24 cellular contexts compared by ENCODE assay signal in the genomic region with DNA sequence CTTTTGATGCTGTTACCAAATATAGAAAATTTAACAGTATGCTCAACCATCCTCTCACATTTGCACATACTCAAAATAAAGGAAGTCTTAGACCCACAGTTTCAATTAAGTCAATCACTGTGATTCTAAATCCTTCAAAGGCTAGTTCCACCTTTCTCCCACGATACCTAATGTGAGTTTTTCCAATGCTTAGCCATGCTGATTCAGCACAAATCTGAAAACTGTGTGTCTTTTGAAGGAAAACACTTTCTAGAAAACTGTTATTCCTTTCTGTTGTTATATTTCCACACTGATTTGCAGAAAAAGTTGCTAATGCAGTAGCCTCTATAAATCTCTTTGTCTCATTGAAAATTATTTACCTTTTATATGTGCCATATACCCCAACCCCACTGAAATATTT.
A peak's percentile ranks its signal among the peaks of the same experiment; 100 is the strongest.
DNase-seq lines count a peak whose midpoint lies in the region; ATAC-seq, FAIRE-seq and TF ChIP-seq lines count a peak whose summit lies in the region.
"Had no signal": no experiment of that assay in that cellular context is flagged by ENCODE, and none has a peak within 500 bp of the region (broad histone marks: within the 10 kb centered on the region; RNA-seq: fewer than 3 reads in every experiment).

No MANE protein-coding gene starts in this region.

- no peak overlapping the region for H3K23ac ChIP-seq in IMR-90 (ENCODE audit: low read depth, low read length)
- H3K23ac ChIP-seq in H1 (ENCODE audit: insufficient read length), result no peak overlapping the region

- no peak for TF ChIP-seq EP300 in A549 (IDR thresholded peaks at IDR 0.05)
- no peak for TF ChIP-seq EP300 in H1 (IDR thresholded peaks at IDR 0.05; ENCODE audit: borderline replicate concordance in 1 of 2, low read depth in 2 of 2, low read length in 2 of 2)
- no peak for TF ChIP-seq EP300 in esophagus muscularis mucosa (IDR thresholded peaks at IDR 0.05)

- H3K27ac ChIP-seq in A549 (no peak overlapping the region), DND-41 (ENCODE audit: low read length) (no peak overlapping the region), IMR-90 (ENCODE audit: insufficient read depth, low read length) (no peak overlapping the region), H1 (ENCODE audit: low read depth, low read length) (no peak overlapping the region), esophagus muscularis mucosa (replicated peaks in 1 of 4) (no peak overlapping the region)
- H3K27ac ChIP-seq in effector memory CD4-positive, alpha-beta T cell (ENCODE audit: insufficient read depth, low read length, poor library complexity, severe bottlenecking), result no peak overlapping the region
- H3K27ac ChIP-seq: BLaER1 treated with 17β-estradiol and CSF1 and Interleukin-3, amounts not matched to agents 10 nM and 100 nM; C4-2B had no signal

- dilution Hi-C loops in IMR-90 (cut with HindIII; ENCODE audit: low sequenced_read_pairs, unreplicated experiment), result no loop called here

- H2AFZ ChIP-seq in DND-41 (ENCODE audit: low read depth, low read length) (peak overlapping the region; percentile 19; the same call in 1 of the 2 replicates), IMR-90 (replicated peaks; ENCODE audit: low read length, poor library complexity) (no peak overlapping the region), H1 (ENCODE audit: low read length) (no peak overlapping the region)

- 22% methylated on average over 1 of the region's 1 CpG for WGBS in A549 (ENCODE audit: missing lambda C conversion rate)
- WGBS in IMR-90 (ENCODE audit: extremely low coverage in 2 of 2, insufficient read length in 1 of 2), 2 experiments, result no CpG with 5 or more reads among the region's 1 CpG
- 44% methylated on average over 1 of the region's 1 CpG; no CpG with 5 or more reads in 1 of the 2 experiments for WGBS in H1 (ENCODE audit: extremely low coverage in 1 of 2, insufficient coverage in 1 of 2, insufficient read length in 1 of 2, insufficient replicate concordance in 2 of 2, low coverage in 1 of 2, low lambda C conversion rate in 2 of 2, missing lambda C conversion rate in 1 of 2), 2 experiments
- WGBS in esophagus muscularis mucosa, result 28% methylated on average over 1 of the region's 1 CpG

- in situ Hi-C loops in IMR-90 (cut with MboI; ENCODE audit: low sequenced_read_pairs) (no loop called here), G401 (cut with HindIII; ENCODE audit: low sequenced_read_pairs) (no loop called here)

- FAIRE-seq in A549 (lab: Jason Lieb, UNC), result no peak
- no peak for FAIRE-seq in H1 (lab: Jason Lieb, UNC)
- FAIRE-seq: A204.1, GM12878, GM12892, GM18507 had no signal

- H2AK5ac ChIP-seq in IMR-90 (ENCODE audit: low read depth, low read length) (no peak overlapping the region), H1 (ENCODE audit: low read depth, low read length) (no peak overlapping the region)

- no peaks in the 10 kb centered on the region for H3K27me3 ChIP-seq in DND-41 (ENCODE audit: insufficient read depth, low read length, poor library complexity)
- no peaks in the 10 kb centered on the region for H3K27me3 ChIP-seq in IMR-90 (ENCODE audit: control insufficient read depth, insufficient read depth, low read length)
- H3K27me3 ChIP-seq in H1 (replicated peaks in 1 of 4; ENCODE audit: control insufficient read depth in 3 of 4, extremely low read depth in 1 of 4, insufficient read depth in 3 of 4, low read length in 3 of 4), result no peaks in the 10 kb centered on the region
- no peaks in the 10 kb centered on the region for H3K27me3 ChIP-seq in esophagus muscularis mucosa
- no peaks in the 10 kb centered on the region for H3K27me3 ChIP-seq in effector memory CD4-positive, alpha-beta T cell (replicated peaks; ENCODE audit: control insufficient read depth, insufficient read depth, low read length, poor library complexity, severe bottlenecking)
- H3K27me3 ChIP-seq: BLaER1 treated with 17β-estradiol and CSF1 and Interleukin-3, amounts not matched to agents 10 nM and 100 nM had no signal

- H3K14ac ChIP-seq in IMR-90 (replicated peaks; ENCODE audit: low read depth, low read length) (no peak overlapping the region), H1 (ENCODE audit: insufficient read length) (no peak overlapping the region)

- DNase-seq in A549 (ENCODE audit: low read depth in 1 of 2, low spot score in 1 of 2) (no peak), DND-41 (no peak), IMR-90 (no peak), H1 (ENCODE audit: low read depth in 1 of 2, low spot score in 2 of 2) (no peak), esophagus muscularis mucosa (ENCODE audit: extremely low spot score) (no peak), G401 (ENCODE audit: low spot score) (no peak)
- no peak for DNase-seq in effector memory CD4-positive, alpha-beta T cell
- DNase-seq: 8988T; AML-193; Caco-2; Calu3; CD4-positive, alpha-beta T cell; CD8-positive, alpha-beta T cell; DMS 273 treated with DMSO at 0.1 percent for 48 hours; DMS153; DMS53; DMS79; GDM1 had no signal

- H4K20me1 ChIP-seq in DND-41 (ENCODE audit: insufficient read depth, low read length) (no peaks in the 10 kb centered on the region), IMR-90 (ENCODE audit: insufficient read depth, low read length) (no peaks in the 10 kb centered on the region), H1 (replicated peaks in 1 of 2; ENCODE audit: control insufficient read depth in 1 of 2, insufficient read depth in 2 of 2, low read length in 2 of 2) (no peaks in the 10 kb centered on the region)
- H4K20me1 ChIP-seq: BLaER1 treated with 17β-estradiol and CSF1 and Interleukin-3, amounts not matched to agents 10 nM and 100 nM had no signal

- no peaks in the 10 kb centered on the region for H3K36me3 ChIP-seq in DND-41 (ENCODE audit: insufficient read depth, low read length)
- H3K36me3 ChIP-seq in IMR-90 (ENCODE audit: control insufficient read depth, insufficient read depth, low read length), result no peaks in the 10 kb centered on the region
- no peaks in the 10 kb centered on the region for H3K36me3 ChIP-seq in H1 (ENCODE audit: control insufficient read depth in 2 of 4, insufficient read depth in 4 of 4, low read length in 3 of 4)
- H3K36me3 ChIP-seq in esophagus muscularis mucosa, result no peaks in the 10 kb centered on the region
- no peaks in the 10 kb centered on the region for H3K36me3 ChIP-seq in effector memory CD4-positive, alpha-beta T cell (ENCODE audit: control insufficient read depth, insufficient read depth, low read length)
- H3K36me3 ChIP-seq: BLaER1 treated with 17β-estradiol and CSF1 and Interleukin-3, amounts not matched to agents 10 nM and 100 nM had no signal

- H3K9me3 ChIP-seq in A549, result no peaks in the 10 kb centered on the region
- H3K9me3 ChIP-seq in DND-41 (ENCODE audit: insufficient read depth, low read length, severe bottlenecking), result peaks cover 6% of the 10 kb centered on the region
- H3K9me3 ChIP-seq in IMR-90 (ENCODE audit: control insufficient read depth, insufficient read depth, low read length), result no peaks in the 10 kb centered on the region
- H3K9me3 ChIP-seq in H1 (ENCODE audit: insufficient read depth in 2 of 2, low read depth in 1 of 2, low read length in 1 of 2), result peaks cover 0 to 12% of the 10 kb centered on the region in 2 experiments; a peak in 1 of 4 replicates
- no peaks in the 10 kb centered on the region for H3K9me3 ChIP-seq in esophagus muscularis mucosa
- no peaks in the 10 kb centered on the region for H3K9me3 ChIP-seq in effector memory CD4-positive, alpha-beta T cell (ENCODE audit: control insufficient read depth, low read length)
- H3K9me3 ChIP-seq: Caco-2 had no signal

- no peak overlapping the region for H3K4me2 ChIP-seq in A549
- no peak overlapping the region for H3K4me2 ChIP-seq in DND-41 (ENCODE audit: insufficient read depth, low read length)
- no peak overlapping the region for H3K4me2 ChIP-seq in IMR-90 (ENCODE audit: low read depth, low read length)
- H3K4me2 ChIP-seq in H1 (ENCODE audit: insufficient read depth in 1 of 2, low read depth in 2 of 2, low read length in 2 of 2), result no peak overlapping the region
- H3K4me2 ChIP-seq: BLaER1 treated with 17β-estradiol and CSF1 and Interleukin-3, amounts not matched to agents 10 nM and 100 nM had no signal

- no peak for TF ChIP-seq CTCF in A549 (IDR thresholded peaks at IDR 0.05)
- TF ChIP-seq CTCF in DND-41 (IDR thresholded peaks at IDR 0.05; ENCODE audit: borderline replicate concordance, extremely low read depth, low read length, poor library complexity, severe bottlenecking), result no peak
- TF ChIP-seq CTCF in IMR-90 (conservative IDR thresholded peaks at IDR 0.05; ENCODE audit: low read depth, low read length), result no peak
- no peak for TF ChIP-seq CTCF in H1 (IDR thresholded peaks at IDR 0.05; ENCODE audit: control extremely low read depth in 1 of 3, insufficient read depth in 1 of 3, low read depth in 1 of 3, low read length in 3 of 3)
- no peak for TF ChIP-seq CTCF in esophagus muscularis mucosa (IDR thresholded peaks at IDR 0.05)

- H4K8ac ChIP-seq in IMR-90 (ENCODE audit: low read depth in 2 of 2, low read length in 2 of 2) (no peak overlapping the region), H1 (ENCODE audit: extremely low read depth, insufficient read depth, low read length) (no peak overlapping the region)

- H3K4ac ChIP-seq in IMR-90 (ENCODE audit: low read depth, low read length) (no peak overlapping the region), H1 (replicated peaks; ENCODE audit: insufficient read length, low read depth, low read length) (no peak overlapping the region)

- CTCF ChIA-PET in A549 (lab: Yijun Ruan, JAX) (no interaction called here), IMR-90 (lab: Yijun Ruan, JAX) (no interaction called here), H1 (lab: Charles Lee; ENCODE audit: partially characterized antibody) (interaction anchor here (0.7 kb wide), 1 partner anchor 746 kb away, joined by 3 read pairs; no protein-coding TSS in a partner anchor)

- H2AK9ac ChIP-seq in IMR-90 (replicated peaks; ENCODE audit: low read depth, low read length, poor library complexity), result no peak overlapping the region

- H2BK15ac ChIP-seq in IMR-90 (ENCODE audit: low read depth, low read length), result no peak overlapping the region
- no peak overlapping the region for H2BK15ac ChIP-seq in H1 (ENCODE audit: low read length)

- H2BK20ac ChIP-seq in IMR-90 (ENCODE audit: low read depth, low read length), result no peak overlapping the region
- no peak overlapping the region for H2BK20ac ChIP-seq in H1 (ENCODE audit: low read length)

- BruUV-seq in IMR-90 (replicated peaks; lab: Mats Ljungman, UMichigan), result no TSS peak

- H3K4me3 ChIP-seq in A549 (no peak overlapping the region), DND-41 (ENCODE audit: low read depth in 1 of 2, low read length in 2 of 2) (no peak overlapping the region), IMR-90 (ENCODE audit: insufficient read depth, low read depth, low read length) (no peak overlapping the region), H1 (ENCODE audit: extremely low read depth in 1 of 4, insufficient read depth in 2 of 4, low read depth in 3 of 4, low read length in 4 of 4) (no peak overlapping the region), esophagus muscularis mucosa (no peak overlapping the region)
- no peak overlapping the region for H3K4me3 ChIP-seq in effector memory CD4-positive, alpha-beta T cell (ENCODE audit: insufficient read depth, low read depth, low read length, poor library complexity, severe bottlenecking)
- H3K4me3 ChIP-seq: BLaER1 treated with 17β-estradiol and CSF1 and Interleukin-3, amounts not matched to agents 10 nM and 100 nM; GM12878 had no signal

- H3K23me2 ChIP-seq in H1 (ENCODE audit: low read depth, low read length), result no peaks in the 10 kb centered on the region

- H4K91ac ChIP-seq in IMR-90 (ENCODE audit: insufficient read depth, low read depth, low read length) (no peak overlapping the region), H1 (replicated peaks; ENCODE audit: insufficient read length, low read length) (no peak overlapping the region)

- no peak for TF ChIP-seq POLR2A in A549 (IDR thresholded peaks at IDR 0.05; ENCODE audit: low read length)
- TF ChIP-seq POLR2A in IMR-90 (IDR thresholded peaks at IDR 0.05; ENCODE audit: low read depth, low read length), result no peak
- TF ChIP-seq POLR2A in H1 (IDR thresholded peaks at IDR 0.05; ENCODE audit: control extremely low read depth in 1 of 2, low read depth in 2 of 2, low read length in 2 of 2), result no peak
- TF ChIP-seq POLR2A in esophagus muscularis mucosa (IDR thresholded peaks at IDR 0.05; ENCODE audit: low read depth), result no peak

- no peak for TF ChIP-seq RAD21 in A549 (conservative IDR thresholded peaks at IDR 0.05 in 1 of 2, IDR thresholded peaks at IDR 0.05 in 1 of 2)
- no peak for TF ChIP-seq RAD21 in IMR-90 (IDR thresholded peaks at IDR 0.05; ENCODE audit: low read length)
- no peak for TF ChIP-seq RAD21 in H1 (IDR thresholded peaks at IDR 0.05 in 1 of 2, conservative IDR thresholded peaks at IDR 0.05 in 1 of 2; ENCODE audit: low read depth in 2 of 2, low read length in 2 of 2)

- no peak for ATAC-seq in A549
- no peak for ATAC-seq in DND-41 (ENCODE audit: insufficient read depth, low read depth)
- no peak for ATAC-seq in IMR-90 (ENCODE audit: low read depth)
- ATAC-seq: CD8-positive, alpha-beta T cell; GM12878 had no signal

- H3K56ac ChIP-seq in IMR-90 (ENCODE audit: extremely low read depth, insufficient read depth, low read length) (no peak overlapping the region), H1 (replicated peaks; ENCODE audit: insufficient read length, low read depth, low read length) (no peak overlapping the region)

- H3K79me1 ChIP-seq in IMR-90 (ENCODE audit: low read depth in 1 of 2, low read length in 2 of 2) (no peaks in the 10 kb centered on the region), H1 (ENCODE audit: low read depth, low read length) (no peaks in the 10 kb centered on the region)

- H3K4me1 ChIP-seq in A549, result no peaks in the 10 kb centered on the region
- H3K4me1 ChIP-seq in DND-41 (ENCODE audit: insufficient read depth, low read length), result peaks cover 14% of the 10 kb centered on the region
- no peaks in the 10 kb centered on the region for H3K4me1 ChIP-seq in IMR-90 (ENCODE audit: control insufficient read depth, insufficient read depth, low read length)
- peaks cover 0 to 3% (median 0%) of the 10 kb centered on the region in 4 experiments; a peak in 3 of 7 replicates for H3K4me1 ChIP-seq in H1 (replicated peaks in 1 of 4; ENCODE audit: control insufficient read depth in 3 of 4, insufficient read depth in 4 of 4, low read length in 3 of 4)
- no peaks in the 10 kb centered on the region for H3K4me1 ChIP-seq in esophagus muscularis mucosa
- H3K4me1 ChIP-seq in effector memory CD4-positive, alpha-beta T cell (ENCODE audit: control insufficient read depth, insufficient read depth, low read length, poor library complexity, severe bottlenecking), result no peaks in the 10 kb centered on the region
- H3K4me1 ChIP-seq: BLaER1 treated with 17β-estradiol and CSF1 and Interleukin-3, amounts not matched to agents 10 nM and 100 nM; Caco-2 had no signal

- no peak overlapping the region for H2BK12ac ChIP-seq in H1 (ENCODE audit: low read depth, low read length)

- no peak overlapping the region for H4K5ac ChIP-seq in IMR-90 (ENCODE audit: low read depth, low read length)
- H4K5ac ChIP-seq in H1 (ENCODE audit: insufficient read length, low read depth, low read length), result no peak overlapping the region

- intact Hi-C loops in IMR-90 (cut with micrococcal nuclease), result no loop called here
- intact Hi-C loops in esophagus muscularis mucosa (cut with DNase I), result no loop called here

- H2BK5ac ChIP-seq in IMR-90 (ENCODE audit: low read depth, low read length, poor library complexity, severe bottlenecking) (no peak overlapping the region), H1 (ENCODE audit: low read depth, low read length) (no peak overlapping the region)

- H3K18ac ChIP-seq in IMR-90 (ENCODE audit: low read depth, low read length) (no peak overlapping the region), H1 (ENCODE audit: extremely low read depth, low read length) (no peak overlapping the region)

- H3K9ac ChIP-seq in DND-41 (ENCODE audit: low read depth, low read length) (no peak overlapping the region), IMR-90 (ENCODE audit: low read depth, low read length) (no peak overlapping the region), H1 (replicated peaks in 1 of 4; ENCODE audit: extremely low read depth in 1 of 4, low read depth in 3 of 4, low read length in 3 of 4) (no peak overlapping the region)
- H3K9ac ChIP-seq: BLaER1 treated with 17β-estradiol and CSF1 and Interleukin-3, amounts not matched to agents 10 nM and 100 nM had no signal

- H3K79me2 ChIP-seq in DND-41 (ENCODE audit: insufficient read depth, low read length), result no peaks in the 10 kb centered on the region
- H3K79me2 ChIP-seq in H1 (ENCODE audit: control insufficient read depth in 1 of 2, insufficient read depth in 2 of 2, low read length in 2 of 2), result no peaks in the 10 kb centered on the region

- POLR2A ChIA-PET in A549 (lab: Yijun Ruan, JAX), result no interaction called here
- POLR2A ChIA-PET in IMR-90 (lab: Charles Lee; ENCODE audit: unreplicated experiment), result no interaction called here
- POLR2A ChIA-PET in H1 (lab: Charles Lee; ENCODE audit: partially characterized antibody), result no interaction called here

- H3K9me1 ChIP-seq in IMR-90 (ENCODE audit: insufficient read depth, low read length), result no peaks in the 10 kb centered on the region

- no peak overlapping the region for H2BK120ac ChIP-seq in IMR-90 (ENCODE audit: low read depth, low read length)
- no peak overlapping the region for H2BK120ac ChIP-seq in H1 (replicated peaks; ENCODE audit: low read depth, low read length)
